ENCODE assay signal across 11 cellular contexts in genomic region chr19:4009990-4010807, GRCh38. TPM values are rescaled to one million over a fixed set of nuclear protein-coding genes. Genes with fewer than 3 reads are reported as not detected.
DNase-seq lines count a peak whose midpoint lies in the region; ATAC-seq, FAIRE-seq and TF ChIP-seq lines count a peak whose summit lies in the region.
"Had no signal": no experiment of that assay in that cellular context is flagged by ENCODE, and none has a peak within 500 bp of the region (broad histone marks: within the 10 kb centered on the region; RNA-seq: fewer than 3 reads in every experiment).

No MANE protein-coding gene starts in this region.

- DNase-seq in 8988T (peak; percentile 7), H7 (peak; percentile 43), cerebellum (ENCODE audit: low spot score) (peak; percentile 67), nephron progenitor cell (no peak), HuH-7.5 (ENCODE audit: low spot score) (no peak), urothelium cell line (ENCODE audit: low spot score) (no peak), GM19238 (ENCODE audit: insufficient read length, low spot score) (no peak)
- DNase-seq: activated gamma-delta T cell, Calu3, NCI-H748 treated with DMSO at 0.1 percent for 48 hours had no signal

- H3K27me3 Mint-ChIP-seq in nephron progenitor cell (ENCODE audit: low read depth, poor library complexity), result peaks cover 2% of the 10 kb centered on the region

- no peaks in the 10 kb centered on the region for H3K27me3 ChIP-seq in H7 (ENCODE audit: control insufficient read depth, insufficient read depth, low read length)

- FAIRE-seq in urothelium cell line (lab: Jason Lieb, UNC), result no peak

- no peak for TF ChIP-seq CTCF in nephron progenitor cell (IDR thresholded peaks at IDR 0.05)

- no peak overlapping the region for H3K4me3 ChIP-seq in H7 (ENCODE audit: insufficient read depth, low read depth, low read length)

- peak overlapping the region; percentile 99 for H3K4me3 Mint-ChIP-seq in nephron progenitor cell

- H3K36me3 ChIP-seq in H7 (replicated peaks; ENCODE audit: control insufficient read depth, insufficient read depth, low read length), result peaks cover 3% of the 10 kb centered on the region

- ATAC-seq in GM19395 (IDR thresholded peaks at IDR 0.05; ENCODE audit: unreplicated experiment), result no peak

- H3K4me1 Mint-ChIP-seq in nephron progenitor cell, result peaks cover 59% of the 10 kb centered on the region

- H3K9me3 Mint-ChIP-seq in nephron progenitor cell, result no peaks in the 10 kb centered on the region

- H3K27ac Mint-ChIP-seq in nephron progenitor cell, result peak overlapping the region; percentile 94

- peaks cover 9% of the 10 kb centered on the region for H3K36me3 Mint-ChIP-seq in nephron progenitor cell (ENCODE audit: low read depth)

RNA-seq across cellular contexts. Expression of gene PIAS4, which starts 2.7 kb away (rescaled TPM):
- 47.9 and 54.4 TPM in 2 replicates for total RNA-seq in H7 (2014; rRNA removed; shearing (Covaris generic))
- 19.1 TPM for total RNA-seq in cerebellum

RNA-seq across cellular contexts. Expression of gene EEF2, which starts 24.9 kb away (rescaled TPM):
- 2,968 and 3,290 TPM in 2 replicates for total RNA-seq in H7 (2014; rRNA removed; shearing (Covaris generic))
- 1,068 TPM for total RNA-seq in cerebellum

RNA-seq across cellular contexts. Expression of gene DAPK3, which starts 39.3 kb away (rescaled TPM):
- 124 and 131 TPM in 2 replicates for total RNA-seq in H7 (2014; rRNA removed; shearing (Covaris generic))
- 45.4 TPM for total RNA-seq in cerebellum

RNA-seq across cellular contexts. Expression of gene ZBTB7A, which starts 56.5 kb away (rescaled TPM):
- 18.3 and 20.8 TPM in 2 replicates for total RNA-seq in H7 (2014; rRNA removed; shearing (Covaris generic))
- total RNA-seq in cerebellum, result 3.5 TPM

Comparison
In these comparisons a context has a peak if more than half of its experiments do, and no peak if none do; other contexts are left out.
1. DNase-seq: peak in 8988T (single experiment), H7 (single experiment) and cerebellum (single experiment); none in nephron progenitor cell (single experiment), HuH-7.5 (single experiment), urothelium cell line (single experiment) and GM19238 (single experiment).